ENCODE assay signal across 18 cellular contexts in the genomic region with DNA sequence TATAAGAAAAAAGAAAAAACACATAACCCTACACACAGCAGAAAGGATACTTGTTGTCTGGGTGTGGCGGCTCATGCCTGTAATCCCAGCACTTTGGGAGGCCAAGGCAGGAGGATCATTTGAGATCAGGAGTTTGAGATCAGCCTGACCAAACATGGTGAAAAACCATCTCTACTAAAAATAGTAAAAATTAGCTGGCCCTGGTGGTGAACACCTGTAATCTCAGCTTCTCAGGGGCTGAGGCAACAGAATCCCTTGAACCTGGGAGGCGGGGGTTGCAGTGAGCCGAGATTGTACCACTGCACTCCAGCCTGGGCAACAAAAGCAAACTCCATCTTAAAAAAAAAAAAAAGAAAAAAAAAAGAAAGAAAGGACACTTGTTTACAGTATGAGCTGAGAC.
DNase-seq lines count a peak whose midpoint lies in the region; ATAC-seq and TF ChIP-seq lines count a peak whose summit lies in the region.
"Had no signal": no experiment of that assay in that cellular context is flagged by ENCODE, and none has a peak within 500 bp of the region (broad histone marks: within the 10 kb centered on the region; RNA-seq: fewer than 3 reads in every experiment).

No MANE protein-coding gene starts in this region.

- H3K4me3 ChIP-seq in OCI-LY7 (ENCODE audit: low read depth, low read length, poor library complexity, severe bottlenecking) = no peak overlapping the region
- no peak overlapping the region for H3K4me3 ChIP-seq in A673 (ENCODE audit: low read depth, low read length, poor library complexity, severe bottlenecking)
- H3K4me3 ChIP-seq: BLaER1 treated with 17β-estradiol and CSF1 and Interleukin-3, amounts not matched to agents 10 nM and 100 nM; GM23248 had no signal

- no peaks in the 10 kb centered on the region for H3K27me3 ChIP-seq in A673 (replicated peaks; ENCODE audit: insufficient read depth, low read depth, low read length, poor library complexity)
- H3K27me3 ChIP-seq: BLaER1 treated with 17β-estradiol and CSF1 and Interleukin-3, amounts not matched to agents 10 nM and 100 nM had no signal

- intact Hi-C loops in OCI-LY7 (cut with micrococcal nuclease; ENCODE audit: unreplicated experiment) = no loop called here
- intact Hi-C loops in A673 (cut with micrococcal nuclease; ENCODE audit: unreplicated experiment) = no loop called here

- H3K4me3 Mint-ChIP-seq in endothelial cell (ENCODE audit: unreplicated experiment) = no peak overlapping the region
- H3K4me3 Mint-ChIP-seq in progenitor cell of endocrine pancreas (ENCODE audit: low read depth) = no peak overlapping the region
- H3K4me3 Mint-ChIP-seq: CD4-positive, CD25-positive, alpha-beta regulatory T cell had no signal

- no peaks in the 10 kb centered on the region for H3K9me2 ChIP-seq in OCI-LY7 (ENCODE audit: insufficient read depth, low read length)

- CTCF ChIA-PET in OCI-LY7 (lab: Charles Lee; ENCODE audit: unreplicated experiment) (interaction anchor here (1.0 kb wide), 1 partner anchor 271 kb away, joined by 3 read pairs; no protein-coding TSS in a partner anchor), A673 (lab: Charles Lee) (no interaction called here)

- no peaks in the 10 kb centered on the region for H4K20me1 ChIP-seq in OCI-LY7 (ENCODE audit: insufficient read depth, low read length)
- H4K20me1 ChIP-seq: BLaER1 treated with 17β-estradiol and CSF1 and Interleukin-3, amounts not matched to agents 10 nM and 100 nM had no signal

- H2AFZ ChIP-seq in OCI-LY7 (ENCODE audit: low read length) = no peak overlapping the region
- H2AFZ ChIP-seq: GM23248 had no signal

- peaks cover 4% of the 10 kb centered on the region for H3K36me3 Mint-ChIP-seq in endothelial cell (ENCODE audit: low read depth, unreplicated experiment)
- H3K36me3 Mint-ChIP-seq in progenitor cell of endocrine pancreas (ENCODE audit: insufficient read depth) = no peaks in the 10 kb centered on the region
- H3K36me3 Mint-ChIP-seq: CD4-positive, CD25-positive, alpha-beta regulatory T cell had no signal

- H3K27me3 Mint-ChIP-seq in endothelial cell (ENCODE audit: unreplicated experiment) (peaks cover 2% of the 10 kb centered on the region), progenitor cell of endocrine pancreas (peaks cover 7% of the 10 kb centered on the region)

- H3K9me3 ChIP-seq in OCI-LY7 (ENCODE audit: low read length) (no peaks in the 10 kb centered on the region), A673 (ENCODE audit: low read depth, low read length, poor library complexity, severe bottlenecking) (no peaks in the 10 kb centered on the region)
- H3K9me3 ChIP-seq: BLaER1 treated with 17β-estradiol and CSF1 and Interleukin-3, amounts not matched to agents 10 nM and 100 nM had no signal

- BruUV-seq in OCI-LY7 (replicated peaks; lab: Mats Ljungman, UMichigan) (no TSS peak), A673 (replicated peaks; lab: Mats Ljungman, UMichigan) (no TSS peak)

- POLR2A ChIA-PET in OCI-LY7 (lab: Charles Lee) = interaction anchor here (0.6 to 0.8 kb wide), 2 partner anchors 8 to 157 kb away, joined by 3 read pairs; no protein-coding TSS in a partner anchor
- POLR2A ChIA-PET in A673 (lab: Charles Lee; ENCODE audit: low non-redundant PET) = no interaction called here

- H3K27ac Mint-ChIP-seq in endothelial cell (ENCODE audit: unreplicated experiment) = no peak overlapping the region
- no peak overlapping the region for H3K27ac Mint-ChIP-seq in progenitor cell of endocrine pancreas
- H3K27ac Mint-ChIP-seq: CD4-positive, CD25-positive, alpha-beta regulatory T cell had no signal

- H3K79me2 ChIP-seq in OCI-LY7 (ENCODE audit: insufficient read depth, low read depth, low read length) = no peaks in the 10 kb centered on the region

- H3K4me2 ChIP-seq in OCI-LY7 (ENCODE audit: low read length) = no peak overlapping the region
- H3K4me2 ChIP-seq: BLaER1 treated with 17β-estradiol and CSF1 and Interleukin-3, amounts not matched to agents 10 nM and 100 nM had no signal

- peaks cover 39% of the 10 kb centered on the region for H3K4me1 ChIP-seq in OCI-LY7 (ENCODE audit: insufficient read depth, low read length, poor library complexity, severe bottlenecking)
- no peaks in the 10 kb centered on the region for H3K4me1 ChIP-seq in A673 (ENCODE audit: insufficient read depth, low read length, poor library complexity, severe bottlenecking)

- H3K27ac ChIP-seq in OCI-LY7 (ENCODE audit: low read depth, low read length, poor library complexity, severe bottlenecking) = no peak overlapping the region
- no peak overlapping the region for H3K27ac ChIP-seq in A673 (ENCODE audit: low read depth, low read length, poor library complexity, severe bottlenecking)
- H3K27ac ChIP-seq: 22Rv1; BLaER1 treated with 17β-estradiol and CSF1 and Interleukin-3, amounts not matched to agents 10 nM and 100 nM; GM23248 had no signal

- H3K36me3 ChIP-seq in OCI-LY7 (ENCODE audit: insufficient read depth, low read length) (no peaks in the 10 kb centered on the region), A673 (ENCODE audit: insufficient read depth, low read length, poor library complexity, severe bottlenecking) (no peaks in the 10 kb centered on the region)
- H3K36me3 ChIP-seq: BLaER1 treated with 17β-estradiol and CSF1 and Interleukin-3, amounts not matched to agents 10 nM and 100 nM had no signal

- no peak for ATAC-seq in GM19397 (IDR thresholded peaks at IDR 0.05; ENCODE audit: unreplicated experiment)
- ATAC-seq: HepG2 had no signal

- no peaks in the 10 kb centered on the region for H3K9me3 Mint-ChIP-seq in endothelial cell (ENCODE audit: unreplicated experiment)
- H3K9me3 Mint-ChIP-seq in progenitor cell of endocrine pancreas (ENCODE audit: low read depth) = no peaks in the 10 kb centered on the region
- H3K9me3 Mint-ChIP-seq: CD4-positive, CD25-positive, alpha-beta regulatory T cell had no signal

- DNase-seq in DMS53 (lab: John Stamatoyannopoulos, UW) (peak; percentile 88), DMS53 treated with DMSO at 0.1 percent for 48 hours (lab: John Stamatoyannopoulos, UW; ENCODE audit: unreplicated experiment) (no peak), OCI-LY7 (ENCODE audit: low spot score) (no peak), endothelial cell (ENCODE audit: low spot score) (no peak), progenitor cell of endocrine pancreas (ENCODE audit: low spot score, unreplicated experiment) (no peak), amniotic stem cell (lab: John Stamatoyannopoulos, UW) (no peak), A673 (ENCODE audit: low spot score) (no peak)
- DNase-seq: AML-193; CD4-positive, CD25-positive, alpha-beta regulatory T cell; DMS 273 treated with DMSO at 0.1 percent for 48 hours; DMS79 treated with DMSO at 0.1 percent for 48 hours; EL; GM23248; H7 had no signal

- H3K4me1 Mint-ChIP-seq in endothelial cell (ENCODE audit: unreplicated experiment) (peaks cover 22% of the 10 kb centered on the region), progenitor cell of endocrine pancreas (ENCODE audit: low read depth) (peaks cover 46% of the 10 kb centered on the region)
- H3K4me1 Mint-ChIP-seq: CD4-positive, CD25-positive, alpha-beta regulatory T cell had no signal

- TF ChIP-seq CTCF in OCI-LY7 (conservative IDR thresholded peaks at IDR 0.05; ENCODE audit: low read length) = 0 out of 2 replicates have a peak, but pooled peaks have one; percentile 5
- peak; percentile 49 for TF ChIP-seq CTCF in endothelial cell (IDR thresholded peaks at IDR 0.05; ENCODE audit: unreplicated experiment)
- peak; percentile 27 for TF ChIP-seq CTCF in progenitor cell of endocrine pancreas (IDR thresholded peaks at IDR 0.05; ENCODE audit: unreplicated experiment)
- TF ChIP-seq CTCF in A673 (conservative IDR thresholded peaks at IDR 0.05; ENCODE audit: low read depth, low read length) = no peak
